Comparison of ENCODE assay signal across 8 cellular contexts in genomic region chr10:50417906-50418697, GRCh38.
DNase-seq lines count a peak whose midpoint lies in the region; ATAC-seq and TF ChIP-seq lines count a peak whose summit lies in the region.

No MANE protein-coding gene starts in this region.

- peak overlapping the region; percentile 84 for H3K4me2 ChIP-seq in smooth muscle cell

- H3K36me3 ChIP-seq in smooth muscle cell (ENCODE audit: low read depth), result no peaks in the 10 kb centered on the region

- H3K79me2 ChIP-seq in smooth muscle cell (ENCODE audit: low read depth), result peaks cover 7% of the 10 kb centered on the region

- DNase-seq in COLO668 (lab: John Stamatoyannopoulos, UW; ENCODE audit: unreplicated experiment) (peak; percentile 5), T1000 (lab: John Stamatoyannopoulos, UW) (peak; percentile 71), cardiac fibroblast (ENCODE audit: low read depth in 2 of 2) (peak; percentile 89 to 94), iris pigment epithelial cell (ENCODE audit: low read depth) (peak; percentile 91), smooth muscle cell (lab: John Stamatoyannopoulos, UW; ENCODE audit: unreplicated experiment) (no peak), OCI-M2 (lab: John Stamatoyannopoulos, UW; ENCODE audit: unreplicated experiment) (no peak)

- peak overlapping the region; percentile 92 for H2AFZ ChIP-seq in smooth muscle cell (ENCODE audit: low read depth)

- ATAC-seq in GM19452 (IDR thresholded peaks at IDR 0.05; ENCODE audit: unreplicated experiment) (peak; percentile 74), HG03469 (IDR thresholded peaks at IDR 0.05; ENCODE audit: unreplicated experiment) (peak; percentile 56)

- H3K9me3 ChIP-seq in smooth muscle cell (replicated peaks; ENCODE audit: low read depth), result no peaks in the 10 kb centered on the region

- 2% methylated on average over 60 of the region's 61 CpGs for WGBS in smooth muscle cell (ENCODE audit: low lambda C conversion rate)

- peak overlapping the region; percentile 63 for H3K9ac ChIP-seq in smooth muscle cell (ENCODE audit: low read depth)

- H3K27me3 ChIP-seq in smooth muscle cell (ENCODE audit: low read depth), result no peaks in the 10 kb centered on the region

- H3K27ac ChIP-seq in smooth muscle cell (ENCODE audit: low read depth), result no peak overlapping the region

- H3F3A ChIP-seq in smooth muscle cell (ENCODE audit: low read depth), result no peaks in the 10 kb centered on the region

- TF ChIP-seq CTCF in cardiac fibroblast (IDR thresholded peaks at IDR 0.05; ENCODE audit: low read depth, low read length) (no peak), smooth muscle cell (IDR thresholded peaks at IDR 0.05; ENCODE audit: borderline replicate concordance, insufficient read depth, poor library complexity, severe bottlenecking) (no peak)

- H3K4me1 ChIP-seq in smooth muscle cell (ENCODE audit: low read depth), result peaks cover 7% of the 10 kb centered on the region

- peaks cover 8% of the 10 kb centered on the region for H4K20me1 ChIP-seq in smooth muscle cell (ENCODE audit: low read depth)

- H3K4me3 ChIP-seq in cardiac fibroblast (replicated peaks in 1 of 2; ENCODE audit: low read depth in 2 of 2, low read length in 2 of 2) (peak overlapping the region; percentile 67 to 78), smooth muscle cell (peak overlapping the region; percentile 80)

Comparison
In these comparisons a context has a peak if more than half of its experiments do, and no peak if none do; other contexts are left out.
1. DNase-seq: peak in COLO668 (single experiment), T1000 (single experiment), cardiac fibroblast (2 of 2) and iris pigment epithelial cell (single experiment); none in smooth muscle cell (single experiment) and OCI-M2 (single experiment).